In the genomic region with DNA sequence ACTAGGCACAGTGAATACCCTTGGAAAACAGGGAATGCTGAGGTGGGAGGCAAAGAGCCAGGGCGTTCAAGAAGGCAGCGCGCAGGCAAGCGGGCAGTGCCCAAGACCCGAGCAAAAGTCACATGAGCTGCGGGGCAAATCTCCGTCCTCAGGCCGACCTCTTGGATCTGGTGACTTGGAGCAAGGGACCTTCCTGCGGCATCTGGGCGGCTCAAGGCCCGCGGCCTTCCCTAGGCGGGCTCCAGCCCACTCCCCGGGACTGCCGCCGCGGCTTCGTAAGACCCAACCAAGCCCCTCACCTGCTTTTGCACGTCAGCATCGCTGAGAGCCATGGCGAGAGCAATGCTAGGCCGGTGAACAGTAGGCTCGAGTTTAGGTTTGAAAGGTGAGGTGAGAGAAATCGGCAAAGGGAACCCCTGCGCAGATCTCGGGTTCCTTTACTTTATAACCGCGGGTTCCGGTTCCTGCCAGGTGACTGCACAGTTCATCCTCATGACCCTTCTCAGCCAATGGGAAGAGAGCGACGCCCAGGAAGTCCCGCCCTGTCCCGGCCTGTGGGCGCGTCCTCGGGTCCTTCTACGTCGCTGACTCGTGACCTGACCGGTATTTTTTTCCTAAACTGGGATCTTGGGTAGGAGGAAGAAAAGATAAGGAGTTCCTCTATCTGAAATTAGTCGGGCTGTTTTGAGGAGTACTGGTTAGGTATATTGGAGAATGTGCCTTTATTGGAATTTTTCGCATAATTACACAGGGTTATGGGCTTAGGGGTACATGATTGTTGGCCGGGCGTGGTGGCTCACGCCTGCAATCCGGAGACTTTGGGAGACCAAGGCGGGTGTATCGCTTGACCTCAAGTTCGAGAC, we compare ENCODE assay signal across 8 cellular contexts. TPM values are rescaled to one million over a fixed set of nuclear protein-coding genes. Genes with fewer than 3 reads are reported as not detected.
DNase-seq lines count a peak whose midpoint lies in the region; ATAC-seq and TF ChIP-seq lines count a peak whose summit lies in the region.

Gene ATP6V1E1, minus strand, starts transcription at position 446 of the 863 bp plus-strand sequence. Its CDS starts 114 bp downstream, at position 332.

- peak within 1 kb of the TSS; percentile 100 for H3K4me3 ChIP-seq in AG10803 (ENCODE audit: low read length)

- ATAC-seq in GM19043 (IDR thresholded peaks at IDR 0.05; ENCODE audit: low read depth, unreplicated experiment) (peak; percentile 100), HG03378 (IDR thresholded peaks at IDR 0.05; ENCODE audit: unreplicated experiment) (peak; percentile 92)

- no peak for TF ChIP-seq CTCF in AG10803 (conservative IDR thresholded peaks at IDR 0.05; ENCODE audit: low read length)

- DNase-seq in AG10803 (ENCODE audit: low read depth) (peak; percentile 96), NCI-H460 (ENCODE audit: extremely low read depth, low read depth) (peak; percentile 90), cerebellar nuclear complex (lab: John Stamatoyannopoulos, UW) (peak; percentile 71 to 88), islet precursor cell (peak; percentile 99)
- DNase-seq in activated CD4-positive, CD25-positive, alpha-beta regulatory T cell treated with anti-CD3 and anti-CD28 coated beads, Interleukin-2, amount 50 U/mL, for 72 hours = peak; percentile 93
- DNase-seq in stimulated activated CD4-positive, alpha-beta T cell treated with anti-CD3 and anti-CD28 coated beads, Interleukin-12 subunit alpha, Interleukin-12 subunit beta, amount 100 ng/mL, for 48 hours (ENCODE audit: low read depth in 2 of 3, low spot score in 1 of 3) = peak; percentile 89 to 93 (median 91)

RNA-seq across cellular contexts. Expression of gene ATP6V1E1, which starts in this region (rescaled TPM):
- 110 and 112 TPM in 2 replicates for total RNA-seq in NCI-H460 (2014; rRNA removed; shearing (Covaris generic))
- 64.5 and 68.2 TPM in 2 replicates for polyA plus RNA-seq in NCI-H460 (2014; cell fraction: nucleus; rRNA removed)

Comparison
In these comparisons a context has a peak if more than half of its experiments do, and no peak if none do; other contexts are left out.
1. Peak in every context shown above with its lines: DNase-seq, ATAC-seq and H3K4me3 ChIP-seq.